In genomic region chr22:39369186-39369585, GRCh38 we compare ENCODE assay signal across 33 cellular contexts. TPM values are rescaled to one million over a fixed set of nuclear protein-coding genes. Genes with fewer than 3 reads are reported as not detected.
"Had no signal": no experiment of that assay in that cellular context is flagged by ENCODE, and none has a peak within 500 bp of the region (broad histone marks: within the 10 kb centered on the region; RNA-seq: fewer than 3 reads in every experiment).

No MANE protein-coding gene starts in this region.

- H3K9me3 Mint-ChIP-seq: activated T-cell treated with anti-CD3 and anti-CD28 coated beads, Interleukin-2, amount 50 U/mL, for 72 hours; immature natural killer cell; nephron; stimulated activated naive B cell treated with anti-CD40 and anti-IgM and Interleukin-4, amounts not matched to agents 10 μg/mL and 1 μg/mL and 100 μg/mL, for 72 hours had no signal

- H3K4me1 ChIP-seq: adrenal gland, body of pancreas, lower lobe of right lung, parathyroid adenoma had no signal

- H3K27me3 Mint-ChIP-seq: activated CD4-positive, alpha-beta T cell treated with anti-CD3 and anti-CD28 coated beads for 36 hours; activated naive CD8-positive, alpha-beta T cell treated with anti-CD3 and anti-CD28 coated beads for 36 hours; effector memory CD8-positive, alpha-beta T cell; stimulated activated naive B cell treated with anti-CD40 and anti-IgM and Interleukin-4, amounts not matched to agents 10 μg/mL and 1 μg/mL and 100 μg/mL, for 72 hours had no signal

- ATAC-seq: activated CD4-positive, alpha-beta T cell treated with anti-CD3 and anti-CD28 coated beads for 36 hours; activated T-cell treated with anti-CD3 and anti-CD28 coated beads, Interleukin-2, amount 50 U/mL, for 72 hours; body of pancreas; effector memory CD8-positive, alpha-beta T cell; gastroesophageal sphincter; lower lobe of right lung; mucosa of descending colon; psoas muscle had no signal

- H3K4me3 Mint-ChIP-seq: activated CD4-positive, alpha-beta T cell treated with anti-CD3 and anti-CD28 coated beads for 36 hours; activated naive CD8-positive, alpha-beta T cell treated with anti-CD3 and anti-CD28 coated beads for 36 hours; activated T-cell treated with anti-CD3 and anti-CD28 coated beads, Interleukin-2, amount 50 U/mL, for 72 hours; effector memory CD8-positive, alpha-beta T cell; immature natural killer cell; nephron had no signal

- H3K4me3 ChIP-seq: adrenal gland, body of pancreas, dorsolateral prefrontal cortex, gastroesophageal sphincter, lower lobe of right lung, mucosa of descending colon, psoas muscle, smooth muscle cell, suprapubic skin, tibial nerve had no signal

- H3K27me3 ChIP-seq: adrenal gland, body of pancreas, dorsolateral prefrontal cortex, gastroesophageal sphincter, neutrophil, suprapubic skin, tibial nerve had no signal

- H3K9ac ChIP-seq: parathyroid adenoma had no signal

- H3K36me3 Mint-ChIP-seq: activated naive CD8-positive, alpha-beta T cell treated with anti-CD3 and anti-CD28 coated beads for 36 hours; immature natural killer cell had no signal

- FAIRE-seq: colon, kidney had no signal

- H3K9me3 ChIP-seq: adrenal gland, body of pancreas, lower lobe of right lung, mucosa of descending colon, neutrophil, psoas muscle, suprapubic skin had no signal

- H3K36me3 ChIP-seq: adrenal gland, gastroesophageal sphincter, lower lobe of right lung, neutrophil, suprapubic skin had no signal

- H3K27ac ChIP-seq: adrenal gland, body of pancreas, gastroesophageal sphincter, lower lobe of right lung, parathyroid adenoma, psoas muscle, suprapubic skin had no signal

- DNase-seq: activated CD4-positive, alpha-beta T cell treated with anti-CD3 and anti-CD28 coated beads for 36 hours; activated CD4-positive, alpha-beta T cell treated with anti-CD3 and anti-CD28 coated beads, Interleukin-2, amount 50 U/mL, for 4 hours; activated CD4-positive, CD25-positive, alpha-beta regulatory T cell; activated effector memory CD4-positive, alpha-beta T cell treated with Interleukin-2 at 50 U/mL for 16 hours; activated naive CD4-positive, alpha-beta T cell treated with Interleukin-2 at 50 U/mL for 16 hours; activated naive CD8-positive, alpha-beta T cell treated with anti-CD3 and anti-CD28 coated beads for 36 hours; activated T-cell treated with anti-CD3 and anti-CD28 coated beads for 4 hours; activated T-cell treated with anti-CD3 and anti-CD28 coated beads, Interleukin-2, amount 50 U/mL, for 72 hours; adrenal gland; aorta; body of pancreas; dorsolateral prefrontal cortex; effector memory CD8-positive, alpha-beta T cell; head of caudate nucleus; hypothalamus; immature natural killer cell; kidney; lower lobe of right lung; mucosa of descending colon; psoas muscle; stimulated activated CD4-positive, alpha-beta T cell treated with anti-CD3 and anti-CD28 coated beads, Interleukin-1b, Interleukin-23, amount 100 ng/mL, for 48 hours; stimulated activated CD4-positive, alpha-beta T cell treated with anti-CD3 and anti-CD28 coated beads, Interleukin-4, amount 100 ng/mL, for 4 hours; stimulated activated CD8-positive, alpha-beta memory T cell treated with anti-CD3 and anti-CD28 coated beads, Interleukin-4, amount 100 ng/mL, for 48 hours; stimulated activated naive B cell treated with anti-CD40 and anti-IgM and Interleukin-4, amounts not matched to agents 10 μg/mL and 1 μg/mL and 100 μg/mL, for 72 hours had no signal

- H3K27ac Mint-ChIP-seq: activated naive CD8-positive, alpha-beta T cell treated with anti-CD3 and anti-CD28 coated beads for 36 hours; activated T-cell treated with anti-CD3 and anti-CD28 coated beads, Interleukin-2, amount 50 U/mL, for 72 hours had no signal

RNA-seq across cellular contexts. Expression of gene SYNGR1, which starts 19.4 kb away (rescaled TPM):
- total RNA-seq: T-helper 1 cell treated with Interleukin-12 subunit alpha and Interleukin-12 subunit beta and Interleukin-4 antibody, amounts not matched to agents 30 ng/mL and 1 ng/mL, for 36 hours had no signal
